Comparison of ENCODE assay signal across 8 cellular contexts in the genomic region with DNA sequence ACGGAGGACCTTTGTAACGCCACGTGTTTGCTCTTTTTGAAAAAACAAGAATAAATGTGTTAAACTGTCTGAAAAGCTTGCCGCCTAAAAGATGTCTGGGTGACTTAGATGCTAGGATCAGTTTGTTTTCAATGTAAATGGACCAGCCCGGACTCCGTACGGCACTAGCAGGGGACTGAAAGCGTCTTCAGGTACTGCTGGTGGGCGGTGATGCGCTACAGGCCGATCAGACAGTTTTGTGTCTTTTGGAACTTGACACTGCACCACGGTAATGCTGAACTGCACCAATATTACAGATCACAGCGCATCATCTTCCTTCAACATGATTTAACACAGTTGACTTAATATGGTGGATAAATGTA. TPM values are rescaled to one million over a fixed set of nuclear protein-coding genes. Genes with fewer than 3 reads are reported as not detected.
DNase-seq lines count a peak whose midpoint lies in the region; ATAC-seq and TF ChIP-seq lines count a peak whose summit lies in the region.

No MANE protein-coding gene starts in this region.

- peaks cover 29% of the 10 kb centered on the region for H3K4me1 Mint-ChIP-seq in activated naive CD4-positive, alpha-beta T cell treated with anti-CD3 and anti-CD28 coated beads, Interleukin-2, amount 50 U/mL, for 24 hours

- peaks cover 3% of the 10 kb centered on the region for H3K36me3 Mint-ChIP-seq in activated naive CD4-positive, alpha-beta T cell treated with anti-CD3 and anti-CD28 coated beads, Interleukin-2, amount 50 U/mL, for 24 hours

- peaks cover 3% of the 10 kb centered on the region for H3K36me3 ChIP-seq in A673 (ENCODE audit: insufficient read depth, low read length, poor library complexity, severe bottlenecking)

- peak overlapping the region; percentile 96 for H3K4me3 Mint-ChIP-seq in activated naive CD4-positive, alpha-beta T cell treated with anti-CD3 and anti-CD28 coated beads, Interleukin-2, amount 50 U/mL, for 24 hours

- H3K9me3 ChIP-seq in A673 (ENCODE audit: low read depth, low read length, poor library complexity, severe bottlenecking): no peaks in the 10 kb centered on the region

- peak; percentile 5 for ATAC-seq in GM19328 (IDR thresholded peaks at IDR 0.05; ENCODE audit: unreplicated experiment)
- peak; percentile 2 to 10 for ATAC-seq in left cardiac atrium
- ATAC-seq in GM19397 (IDR thresholded peaks at IDR 0.05; ENCODE audit: unreplicated experiment): no peak
- no peak for ATAC-seq in GM18517 (IDR thresholded peaks at IDR 0.05; ENCODE audit: unreplicated experiment)

- BruUV-seq in A673 (replicated peaks; lab: Mats Ljungman, UMichigan): no TSS peak

- H3K27ac Mint-ChIP-seq in activated naive CD4-positive, alpha-beta T cell treated with anti-CD3 and anti-CD28 coated beads, Interleukin-2, amount 50 U/mL, for 24 hours: peak overlapping the region; percentile 99

- CTCF ChIA-PET in A673 (lab: Charles Lee): interaction anchor here (1.0 kb wide), 1 partner anchor 34 kb away, joined by 3 read pairs; no protein-coding TSS in a partner anchor

- peak overlapping the region; percentile 91 for H3K4me3 ChIP-seq in A673 (ENCODE audit: low read depth, low read length, poor library complexity, severe bottlenecking)

- peaks cover 7% of the 10 kb centered on the region for H3K4me1 ChIP-seq in A673 (ENCODE audit: insufficient read depth, low read length, poor library complexity, severe bottlenecking)

- no peaks in the 10 kb centered on the region for H3K27me3 Mint-ChIP-seq in activated naive CD4-positive, alpha-beta T cell treated with anti-CD3 and anti-CD28 coated beads, Interleukin-2, amount 50 U/mL, for 24 hours

- POLR2A ChIA-PET in A673 (lab: Charles Lee; ENCODE audit: low non-redundant PET): interaction anchor here (0.5 kb wide), 1 partner anchor 112 kb away, joined by 3 read pairs; no protein-coding TSS in a partner anchor

- no peak for TF ChIP-seq CTCF in A673 (conservative IDR thresholded peaks at IDR 0.05; ENCODE audit: low read depth, low read length)

- H3K27me3 ChIP-seq in A673 (replicated peaks; ENCODE audit: insufficient read depth, low read depth, low read length, poor library complexity): no peaks in the 10 kb centered on the region

- H3K9me3 Mint-ChIP-seq in activated naive CD4-positive, alpha-beta T cell treated with anti-CD3 and anti-CD28 coated beads, Interleukin-2, amount 50 U/mL, for 24 hours: no peaks in the 10 kb centered on the region

- peak; percentile 26 for DNase-seq in A673 (ENCODE audit: low spot score)
- DNase-seq in NCI-H2171 treated with DMSO at 0.1 percent for 48 hours (lab: John Stamatoyannopoulos, UW): peak; percentile 53
- DNase-seq in left cardiac atrium: no peak
- peak; percentile 45 for DNase-seq in putamen (ENCODE audit: low spot score)

- H3K27ac ChIP-seq in A673 (ENCODE audit: low read depth, low read length, poor library complexity, severe bottlenecking): peak overlapping the region; percentile 79

- intact Hi-C loops in A673 (cut with micrococcal nuclease; ENCODE audit: unreplicated experiment) (no loop called here), left cardiac atrium (cut with DNase I) (no loop called here)

RNA-seq across cellular contexts. Expression of gene MBTPS1, which starts 0.7 kb away (rescaled TPM):
- total RNA-seq in A673 (2021) (76.9 and 82.0 TPM in 2 replicates), left cardiac atrium (10 to 100 TPM; 71.5 to 93.6 TPM)

RNA-seq across cellular contexts. Expression of gene HSDL1, which starts 27.5 kb away (rescaled TPM):
- 45.6 and 46.7 TPM in 2 replicates for total RNA-seq in A673 (2021)
- 10 to 100 TPM; 21.6 to 34.1 TPM for total RNA-seq in left cardiac atrium

RNA-seq across cellular contexts. Expression of gene DNAAF1, which starts 27.6 kb away (rescaled TPM):
- not detected in 2 replicates for total RNA-seq in A673 (2021)
- not detected for total RNA-seq in left cardiac atrium

Comparison
In these comparisons a context has a peak if more than half of its experiments do, and no peak if none do; other contexts are left out.
1. ATAC-seq: peak in GM19328 (single experiment) and left cardiac atrium (2 of 2); none in GM19397 (single experiment) and GM18517 (single experiment).